1 cellular context compared by ENCODE assay signal in genomic region chr22:38240734-38241252, GRCh38.
TF ChIP-seq lines count a peak whose summit lies in the region.

No MANE protein-coding gene starts in this region.

TF ChIP-seq in HepG2, 621 proteins besides CTCF, POLR2A, EP300 and RAD21:
- TF ChIP-seq ATF1 (CRISPR knock-in tag; IDR thresholded peaks at IDR 0.05) (no peak), ZBTB33 (CRISPR knock-in tag; IDR thresholded peaks at IDR 0.05) (peak; percentile 66), SMAD9 (CRISPR knock-in tag; IDR thresholded peaks at IDR 0.05) (no peak)
